Comparison of ENCODE assay signal across 8 cellular contexts in the genomic region with DNA sequence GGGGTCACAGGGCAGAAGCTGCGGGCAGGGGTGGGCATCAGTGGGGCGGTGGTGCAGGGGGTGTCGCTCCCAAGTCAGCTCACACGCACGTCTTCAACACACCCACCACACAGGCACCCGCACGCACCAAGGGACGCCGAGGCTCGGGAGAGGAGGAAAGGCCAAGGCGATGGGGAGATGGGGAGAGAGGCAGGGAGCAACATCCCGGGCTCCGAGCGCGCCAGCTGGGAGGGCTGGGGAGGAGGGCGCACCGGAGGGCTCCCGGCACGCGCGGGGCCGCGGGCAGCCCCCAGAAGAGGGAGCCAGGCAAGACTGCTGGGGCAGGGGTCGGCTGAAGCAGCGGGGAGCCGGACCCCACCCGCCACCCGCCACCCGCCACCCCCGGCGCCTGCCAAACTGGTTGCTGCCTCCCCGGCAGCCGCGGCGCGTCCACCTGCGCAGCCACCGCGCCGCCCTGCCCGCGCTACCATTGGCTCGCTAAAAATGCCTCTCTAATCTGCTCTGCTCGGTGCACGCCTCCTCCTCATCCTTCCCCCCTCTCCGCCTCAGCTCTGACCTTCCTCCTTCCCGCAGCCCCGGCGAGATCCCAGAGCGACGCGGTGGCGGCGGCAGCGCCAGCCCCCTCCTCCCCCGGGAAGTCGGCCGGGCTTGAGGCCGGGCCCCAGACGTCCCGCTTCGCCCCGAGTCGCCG. TPM values are rescaled to one million over a fixed set of nuclear protein-coding genes. Genes with fewer than 3 reads are reported as not detected.
DNase-seq lines count a peak whose midpoint lies in the region; ATAC-seq and TF ChIP-seq lines count a peak whose summit lies in the region.

A gene with protein sequence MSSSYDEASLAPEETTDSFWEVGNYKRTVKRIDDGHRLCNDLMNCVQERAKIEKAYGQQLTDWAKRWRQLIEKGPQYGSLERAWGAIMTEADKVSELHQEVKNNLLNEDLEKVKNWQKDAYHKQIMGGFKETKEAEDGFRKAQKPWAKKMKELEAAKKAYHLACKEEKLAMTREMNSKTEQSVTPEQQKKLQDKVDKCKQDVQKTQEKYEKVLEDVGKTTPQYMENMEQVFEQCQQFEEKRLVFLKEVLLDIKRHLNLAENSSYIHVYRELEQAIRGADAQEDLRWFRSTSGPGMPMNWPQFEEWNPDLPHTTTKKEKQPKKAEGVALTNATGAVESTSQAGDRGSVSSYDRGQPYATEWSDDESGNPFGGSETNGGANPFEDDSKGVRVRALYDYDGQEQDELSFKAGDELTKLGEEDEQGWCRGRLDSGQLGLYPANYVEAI (plus strand): TSS at position 526 of the 691 bp plus-strand sequence. CDS start 60,230 bp downstream, outside the sequence.

- no peaks in the 10 kb centered on the region for H3K36me3 Mint-ChIP-seq in activated T-helper 1 cell treated with anti-CD3 and anti-CD28 coated beads, Interleukin-12 subunit alpha, Interleukin-12 subunit beta, Interleukin-2, Interleukin-4 antibody, amounts not matched to agents 30 ng/mL and 10 ng/mL and 1 ng/mL, durations not matched to agents 14 hours and 24 hours and 36 hours (ENCODE audit: low read depth)

- no peaks in the 10 kb centered on the region for H3K9me3 ChIP-seq in HUES64 (ENCODE audit: insufficient read depth, low read depth, low read length)
- H3K9me3 ChIP-seq in heart left ventricle = no peaks in the 10 kb centered on the region

- H3K27me3 ChIP-seq in HUES64 (ENCODE audit: insufficient read depth, low read length) = peaks cover 17% of the 10 kb centered on the region
- H3K27me3 ChIP-seq in heart left ventricle = peaks cover 4 to 32% (median 13%) of the 10 kb centered on the region in 9 donors

- no peak for TF ChIP-seq POLR2A in heart left ventricle (IDR thresholded peaks at IDR 0.05)

- DNase-seq in COLO668 (lab: John Stamatoyannopoulos, UW; ENCODE audit: unreplicated experiment) = peak; percentile 36
- DNase-seq in activated T-helper 1 cell treated with anti-CD3 and anti-CD28 coated beads, Interleukin-12 subunit alpha, Interleukin-12 subunit beta, Interleukin-2, Interleukin-4 antibody, amounts not matched to agents 30 ng/mL and 10 ng/mL and 1 ng/mL, durations not matched to agents 14 hours and 24 hours and 36 hours (ENCODE audit: low spot score) = peak; percentile 12
- DNase-seq in heart left ventricle = peak in 3 of 5 donors; percentile 26 to 37 (median 35)
- no peak for DNase-seq in skeletal muscle cell (ENCODE audit: low read depth)
- DNase-seq in HT-29 (ENCODE audit: low spot score) = no peak
- DNase-seq in DMS114 treated with DMSO at 0.1 percent for 48 hours (lab: John Stamatoyannopoulos, UW; ENCODE audit: unreplicated experiment) = no peak

- no peak for TF ChIP-seq CTCF in heart left ventricle (IDR thresholded peaks at IDR 0.05)

- no peak within 1 kb of the TSS for H3K27ac Mint-ChIP-seq in activated T-helper 1 cell treated with anti-CD3 and anti-CD28 coated beads, Interleukin-12 subunit alpha, Interleukin-12 subunit beta, Interleukin-2, Interleukin-4 antibody, amounts not matched to agents 30 ng/mL and 10 ng/mL and 1 ng/mL, durations not matched to agents 14 hours and 24 hours and 36 hours

- no peaks in the 10 kb centered on the region for H3K9me3 Mint-ChIP-seq in activated T-helper 1 cell treated with anti-CD3 and anti-CD28 coated beads, Interleukin-12 subunit alpha, Interleukin-12 subunit beta, Interleukin-2, Interleukin-4 antibody, amounts not matched to agents 30 ng/mL and 10 ng/mL and 1 ng/mL, durations not matched to agents 14 hours and 24 hours and 36 hours

- H3K4me3 ChIP-seq in HUES64 (ENCODE audit: low read length) (peak within 1 kb of the TSS; percentile 60), heart left ventricle (peak within 1 kb of the TSS; percentile 26 to 62 (median 52)), skeletal muscle cell (ENCODE audit: low read depth, low read length) (peak within 1 kb of the TSS; percentile 34)

- no peaks in the 10 kb centered on the region for H3K36me3 ChIP-seq in HUES64 (ENCODE audit: insufficient read depth, low read length)
- no peaks in the 10 kb centered on the region for H3K36me3 ChIP-seq in heart left ventricle

- intact Hi-C loops in activated T-helper 1 cell treated with anti-CD3 and anti-CD28 coated beads, Interleukin-12 subunit alpha, Interleukin-12 subunit beta, Interleukin-2, Interleukin-4 antibody, amounts not matched to agents 30 ng/mL and 10 ng/mL and 1 ng/mL, durations not matched to agents 14 hours and 24 hours and 36 hours (cut with micrococcal nuclease) = no loop called here
- intact Hi-C loops in heart left ventricle (cut with DNase I) = loop anchor here in 3 of 10 donors (10.0 kb wide), 2 partner anchors 139 to 289 kb away; a partner anchor contains a TSS

- 0 out of 2 replicates have a peak, but pooled peaks cover 6% of the 10 kb centered on the region for H3K4me1 ChIP-seq in HUES64 (ENCODE audit: insufficient read depth, low read length)
- peaks cover 0 to 27% (median 4%) of the 10 kb centered on the region in 12 donors for H3K4me1 ChIP-seq in heart left ventricle

- ATAC-seq in heart left ventricle (peak in 3 of 4 donors; percentile 53 to 72 (median 68)), HG03196 (IDR thresholded peaks at IDR 0.05; ENCODE audit: unreplicated experiment) (no peak)

- WGBS in HUES64 = under 1% methylated on average over 59 of the region's 65 CpGs
- 0 to 2% (median 1%) methylated on average over 20 to 65 of the region's 65 CpGs for WGBS in heart left ventricle, 4 donors

- no peak within 1 kb of the TSS for H3K27ac ChIP-seq in HUES64 (ENCODE audit: low read depth, low read length)
- H3K27ac ChIP-seq in heart left ventricle = no peak within 1 kb of the TSS

- peak within 1 kb of the TSS; percentile 64 for H3K9ac ChIP-seq in HUES64 (ENCODE audit: low read depth, low read length)

- no peaks in the 10 kb centered on the region for H3K4me1 Mint-ChIP-seq in activated T-helper 1 cell treated with anti-CD3 and anti-CD28 coated beads, Interleukin-12 subunit alpha, Interleukin-12 subunit beta, Interleukin-2, Interleukin-4 antibody, amounts not matched to agents 30 ng/mL and 10 ng/mL and 1 ng/mL, durations not matched to agents 14 hours and 24 hours and 36 hours (ENCODE audit: low read depth)

- H3K27me3 Mint-ChIP-seq in activated T-helper 1 cell treated with anti-CD3 and anti-CD28 coated beads, Interleukin-12 subunit alpha, Interleukin-12 subunit beta, Interleukin-2, Interleukin-4 antibody, amounts not matched to agents 30 ng/mL and 10 ng/mL and 1 ng/mL, durations not matched to agents 14 hours and 24 hours and 36 hours (ENCODE audit: insufficient read depth) = peaks cover 30% of the 10 kb centered on the region

- peak within 1 kb of the TSS; percentile 53 for H3K4me3 Mint-ChIP-seq in activated T-helper 1 cell treated with anti-CD3 and anti-CD28 coated beads, Interleukin-12 subunit alpha, Interleukin-12 subunit beta, Interleukin-2, Interleukin-4 antibody, amounts not matched to agents 30 ng/mL and 10 ng/mL and 1 ng/mL, durations not matched to agents 14 hours and 24 hours and 36 hours

RNA-seq across cellular contexts. Expression of the gene that starts here (rescaled TPM):
- polyA plus RNA-seq in HUES64 (2013, experiment 1 of 2) = 3.8 TPM
- polyA plus RNA-seq in HUES64 (2013, experiment 2 of 2) = 3.9 TPM
- not detected in 2 replicates for total RNA-seq in activated T-helper 1 cell treated with anti-CD3 and anti-CD28 coated beads, Interleukin-12 subunit alpha, Interleukin-12 subunit beta, Interleukin-2, Interleukin-4 antibody, amounts not matched to agents 30 ng/mL and 10 ng/mL and 1 ng/mL, durations not matched to agents 14 hours and 24 hours and 36 hours
- total RNA-seq in heart left ventricle = 10 to 100 TPM in 1 of 9 donors, 1 to 10 TPM in 8; 2.6 to 10.9 (median 6.0) TPM
- polyA plus RNA-seq in heart left ventricle = 10 to 100 TPM in 1 of 2 donors, 1 to 10 TPM in 1; 1.6 to 12.7 TPM
- 0.03 and 0.08 TPM in 2 replicates for total RNA-seq in HT-29 (2014; rRNA removed; shearing (Covaris generic))

Comparison
In these comparisons a context has a peak if more than half of its experiments do, and no peak if none do; other contexts are left out.
1. Peak in DNase-seq in activated T-helper 1 cell treated with anti-CD3 and anti-CD28 coated beads, Interleukin-12 subunit alpha, Interleukin-12 subunit beta, Interleukin-2, Interleukin-4 antibody, amounts not matched to agents 30 ng/mL and 10 ng/mL and 1 ng/mL, durations not matched to agents 14 hours and 24 hours and 36 hours; RNA of the gene not detected or under 1 TPM.
2. DNase-seq: peak in COLO668 (single experiment) and heart left ventricle (3 of 5); none in skeletal muscle cell (single experiment), HT-29 (single experiment) and DMS114 treated with DMSO at 0.1 percent for 48 hours (single experiment).
3. Peak in every context shown above with its lines, with median percentiles within 50 percentile points of each other: H3K4me3 ChIP-seq.